In genomic region chr4:68175562-68176155, GRCh38 we compare ENCODE assay signal across 1 cellular context.
TF ChIP-seq lines count a peak whose summit lies in the region.

No MANE protein-coding gene starts in this region.

TF ChIP-seq in HCT116, 20 proteins besides CTCF, POLR2A, EP300 and RAD21 (continued from another document):
- TF ChIP-seq YY1 (IDR thresholded peaks at IDR 0.05; ENCODE audit: extremely low read depth, insufficient replicate concordance, low read depth, low read length): no peak
- no peak for TF ChIP-seq CEBPB (IDR thresholded peaks at IDR 0.05; ENCODE audit: low read depth)
- TF ChIP-seq EZH2phosphoT487 (IDR thresholded peaks at IDR 0.05; ENCODE audit: borderline replicate concordance): no peak
- no peak for TF ChIP-seq ATF3 (IDR thresholded peaks at IDR 0.05)
